In genomic region chr11:117143871-117144476, GRCh38 we compare ENCODE assay signal across 1 cellular context.
TF ChIP-seq lines count a peak whose summit lies in the region.

PAFAH1B2 (plus strand) TSS chr11:117144287; CDS start chr11:117152448, 8,161 bp downstream.

TF ChIP-seq in HepG2, 621 proteins besides CTCF, POLR2A, EP300 and RAD21 (continued from another document and continues in another):
- TF ChIP-seq ZNF281 (CRISPR knock-in tag; IDR thresholded peaks at IDR 0.05; ENCODE audit: borderline replicate concordance) (peak; percentile 94; the same call in 1 of the 2 replicates), HDAC1 (CRISPR knock-in tag; IDR thresholded peaks at IDR 0.05) (peak; percentile 92), MLLT10 (CRISPR knock-in tag; IDR thresholded peaks at IDR 0.05) (no peak), IRX3 (CRISPR knock-in tag; IDR thresholded peaks at IDR 0.05; ENCODE audit: borderline replicate concordance, low read depth) (no peak), MBNL3 (CRISPR knock-in tag; conservative IDR thresholded peaks at IDR 0.05) (no peak), SOX6 (IDR thresholded peaks at IDR 0.05) (no peak), SOX6 (CRISPR knock-in tag; IDR thresholded peaks at IDR 0.05) (no peak; the same call in 1 of the 2 replicates), ZKSCAN5 (CRISPR knock-in tag; IDR thresholded peaks at IDR 0.05) (no peak), SATB2 (CRISPR knock-in tag; IDR thresholded peaks at IDR 0.05) (no peak), ZNF180 (CRISPR knock-in tag; IDR thresholded peaks at IDR 0.05; ENCODE audit: borderline replicate concordance, low read depth) (no peak), FOXO1 (CRISPR knock-in tag; IDR thresholded peaks at IDR 0.05) (peak; percentile 73), ZNF331 (CRISPR knock-in tag; IDR thresholded peaks at IDR 0.05) (peak; percentile 69), ELF1 (CRISPR knock-in tag; IDR thresholded peaks at IDR 0.05) (peak; percentile 87), MEF2D (CRISPR knock-in tag; IDR thresholded peaks at IDR 0.05) (peak; percentile 71), PLRG1 (conservative IDR thresholded peaks at IDR 0.05) (no peak), SSRP1 (CRISPR knock-in tag; IDR thresholded peaks at IDR 0.05) (no peak), TFDP2 (CRISPR knock-in tag; IDR thresholded peaks at IDR 0.05) (peak; percentile 89), EEA1 (CRISPR knock-in tag; IDR thresholded peaks at IDR 0.05; ENCODE audit: borderline replicate concordance) (peak; percentile 47; the same call in 1 of the 2 replicates), ZNF879 (CRISPR knock-in tag; IDR thresholded peaks at IDR 0.05) (no peak), ZNF841 (CRISPR knock-in tag; IDR thresholded peaks at IDR 0.05; ENCODE audit: borderline replicate concordance) (peak; percentile 73; the same call in 1 of the 2 replicates), ZNF317 (CRISPR knock-in tag; IDR thresholded peaks at IDR 0.05) (peak; percentile 57; the same call in 1 of the 2 replicates), TCF7 (IDR thresholded peaks at IDR 0.05; ENCODE audit: low read depth) (no peak), ZBTB40 (IDR thresholded peaks at IDR 0.05) (peak; percentile 86), ZBTB40 (CRISPR knock-in tag; IDR thresholded peaks at IDR 0.05) (peak; percentile 75), ZNF674 (CRISPR knock-in tag; IDR thresholded peaks at IDR 0.05; ENCODE audit: low read depth) (no peak), ZNF451 (CRISPR knock-in tag; IDR thresholded peaks at IDR 0.05) (no peak), PCBP1 (IDR thresholded peaks at IDR 0.05; ENCODE audit: borderline replicate concordance, low read depth, low read length) (peak; percentile 66; the same call in 1 of the 2 replicates), ZNF616 (CRISPR knock-in tag; IDR thresholded peaks at IDR 0.05; ENCODE audit: low read depth) (0 out of 2 replicates have a peak, but pooled peaks have one; percentile 19), ATM (IDR thresholded peaks at IDR 0.05; ENCODE audit: borderline replicate concordance) (no peak), ZFP82 (CRISPR knock-in tag; IDR thresholded peaks at IDR 0.05; ENCODE audit: borderline replicate concordance) (no peak; the same call in 1 of the 2 replicates), NKX3-1 (CRISPR knock-in tag; IDR thresholded peaks at IDR 0.05) (peak; percentile 65; the same call in 1 of the 2 replicates)
- TF ChIP-seq, protein P1, sequence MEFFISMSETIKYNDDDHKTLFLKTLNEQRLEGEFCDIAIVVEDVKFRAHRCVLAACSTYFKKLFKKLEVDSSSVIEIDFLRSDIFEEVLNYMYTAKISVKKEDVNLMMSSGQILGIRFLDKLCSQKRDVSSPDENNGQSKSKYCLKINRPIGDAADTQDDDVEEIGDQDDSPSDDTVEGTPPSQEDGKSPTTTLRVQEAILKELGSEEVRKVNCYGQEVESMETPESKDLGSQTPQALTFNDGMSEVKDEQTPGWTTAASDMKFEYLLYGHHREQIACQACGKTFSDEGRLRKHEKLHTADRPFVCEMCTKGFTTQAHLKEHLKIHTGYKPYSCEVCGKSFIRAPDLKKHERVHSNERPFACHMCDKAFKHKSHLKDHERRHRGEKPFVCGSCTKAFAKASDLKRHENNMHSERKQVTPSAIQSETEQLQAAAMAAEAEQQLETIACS (CRISPR knock-in tag; IDR thresholded peaks at IDR 0.05): peak; percentile 81
- TF ChIP-seq, protein P2, sequence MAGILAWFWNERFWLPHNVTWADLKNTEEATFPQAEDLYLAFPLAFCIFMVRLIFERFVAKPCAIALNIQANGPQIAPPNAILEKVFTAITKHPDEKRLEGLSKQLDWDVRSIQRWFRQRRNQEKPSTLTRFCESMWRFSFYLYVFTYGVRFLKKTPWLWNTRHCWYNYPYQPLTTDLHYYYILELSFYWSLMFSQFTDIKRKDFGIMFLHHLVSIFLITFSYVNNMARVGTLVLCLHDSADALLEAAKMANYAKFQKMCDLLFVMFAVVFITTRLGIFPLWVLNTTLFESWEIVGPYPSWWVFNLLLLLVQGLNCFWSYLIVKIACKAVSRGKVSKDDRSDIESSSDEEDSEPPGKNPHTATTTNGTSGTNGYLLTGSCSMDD (CRISPR knock-in tag; IDR thresholded peaks at IDR 0.05): no peak
- TF ChIP-seq, protein P3, sequence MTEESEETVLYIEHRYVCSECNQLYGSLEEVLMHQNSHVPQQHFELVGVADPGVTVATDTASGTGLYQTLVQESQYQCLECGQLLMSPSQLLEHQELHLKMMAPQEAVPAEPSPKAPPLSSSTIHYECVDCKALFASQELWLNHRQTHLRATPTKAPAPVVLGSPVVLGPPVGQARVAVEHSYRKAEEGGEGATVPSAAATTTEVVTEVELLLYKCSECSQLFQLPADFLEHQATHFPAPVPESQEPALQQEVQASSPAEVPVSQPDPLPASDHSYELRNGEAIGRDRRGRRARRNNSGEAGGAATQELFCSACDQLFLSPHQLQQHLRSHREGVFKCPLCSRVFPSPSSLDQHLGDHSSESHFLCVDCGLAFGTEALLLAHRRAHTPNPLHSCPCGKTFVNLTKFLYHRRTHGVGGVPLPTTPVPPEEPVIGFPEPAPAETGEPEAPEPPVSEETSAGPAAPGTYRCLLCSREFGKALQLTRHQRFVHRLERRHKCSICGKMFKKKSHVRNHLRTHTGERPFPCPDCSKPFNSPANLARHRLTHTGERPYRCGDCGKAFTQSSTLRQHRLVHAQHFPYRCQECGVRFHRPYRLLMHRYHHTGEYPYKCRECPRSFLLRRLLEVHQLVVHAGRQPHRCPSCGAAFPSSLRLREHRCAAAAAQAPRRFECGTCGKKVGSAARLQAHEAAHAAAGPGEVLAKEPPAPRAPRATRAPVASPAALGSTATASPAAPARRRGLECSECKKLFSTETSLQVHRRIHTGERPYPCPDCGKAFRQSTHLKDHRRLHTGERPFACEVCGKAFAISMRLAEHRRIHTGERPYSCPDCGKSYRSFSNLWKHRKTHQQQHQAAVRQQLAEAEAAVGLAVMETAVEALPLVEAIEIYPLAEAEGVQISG (CRISPR knock-in tag; IDR thresholded peaks at IDR 0.05): peak; percentile 88
- TF ChIP-seq, protein P4, sequence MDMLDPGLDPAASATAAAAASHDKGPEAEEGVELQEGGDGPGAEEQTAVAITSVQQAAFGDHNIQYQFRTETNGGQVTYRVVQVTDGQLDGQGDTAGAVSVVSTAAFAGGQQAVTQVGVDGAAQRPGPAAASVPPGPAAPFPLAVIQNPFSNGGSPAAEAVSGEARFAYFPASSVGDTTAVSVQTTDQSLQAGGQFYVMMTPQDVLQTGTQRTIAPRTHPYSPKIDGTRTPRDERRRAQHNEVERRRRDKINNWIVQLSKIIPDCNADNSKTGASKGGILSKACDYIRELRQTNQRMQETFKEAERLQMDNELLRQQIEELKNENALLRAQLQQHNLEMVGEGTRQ (IDR thresholded peaks at IDR 0.05; ENCODE audit: low read depth, low read length): no peak
- TF ChIP-seq, protein P4 (CRISPR knock-in tag; IDR thresholded peaks at IDR 0.05; ENCODE audit: borderline replicate concordance): no peak; the same call in 1 of the 2 replicates
- TF ChIP-seq, protein P5, sequence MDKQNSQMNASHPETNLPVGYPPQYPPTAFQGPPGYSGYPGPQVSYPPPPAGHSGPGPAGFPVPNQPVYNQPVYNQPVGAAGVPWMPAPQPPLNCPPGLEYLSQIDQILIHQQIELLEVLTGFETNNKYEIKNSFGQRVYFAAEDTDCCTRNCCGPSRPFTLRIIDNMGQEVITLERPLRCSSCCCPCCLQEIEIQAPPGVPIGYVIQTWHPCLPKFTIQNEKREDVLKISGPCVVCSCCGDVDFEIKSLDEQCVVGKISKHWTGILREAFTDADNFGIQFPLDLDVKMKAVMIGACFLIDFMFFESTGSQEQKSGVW (CRISPR knock-in tag; IDR thresholded peaks at IDR 0.05; ENCODE audit: borderline replicate concordance): no peak
- TF ChIP-seq, protein P6, sequence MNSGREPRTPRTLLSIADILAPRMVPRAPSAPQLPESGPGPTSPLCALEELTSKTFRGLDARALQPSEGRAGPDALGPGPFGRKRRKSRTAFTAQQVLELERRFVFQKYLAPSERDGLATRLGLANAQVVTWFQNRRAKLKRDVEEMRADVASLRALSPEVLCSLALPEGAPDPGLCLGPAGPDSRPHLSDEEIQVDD (CRISPR knock-in tag; IDR thresholded peaks at IDR 0.05; ENCODE audit: borderline replicate concordance): peak; percentile 82
